Comparison of ENCODE assay signal across 8 cellular contexts in genomic region chr1:184664042-184664659, GRCh38.
DNase-seq lines count a peak whose midpoint lies in the region; FAIRE-seq and TF ChIP-seq lines count a peak whose summit lies in the region.

No MANE protein-coding gene starts in this region.

- H3K27ac ChIP-seq in 22Rv1 (no peak overlapping the region), layer of hippocampus (ENCODE audit: low read depth, low read length) (peak overlapping the region; percentile 39)

- no peak overlapping the region for H3K27ac Mint-ChIP-seq in T-helper 1 cell treated with Interleukin-12 subunit alpha and Interleukin-12 subunit beta and Interleukin-4 antibody, amounts not matched to agents 30 μg/mL and 1 μg/mL, for 36 hours

- no peaks in the 10 kb centered on the region for H3K9me3 Mint-ChIP-seq in T-helper 1 cell treated with Interleukin-12 subunit alpha and Interleukin-12 subunit beta and Interleukin-4 antibody, amounts not matched to agents 30 μg/mL and 1 μg/mL, for 36 hours

- H3K4me3 Mint-ChIP-seq in T-helper 1 cell treated with Interleukin-12 subunit alpha and Interleukin-12 subunit beta and Interleukin-4 antibody, amounts not matched to agents 30 μg/mL and 1 μg/mL, for 36 hours = peak overlapping the region; percentile 49

- H3K4me3 ChIP-seq in GM12875 (ENCODE audit: low read depth, low read length) = no peak overlapping the region

- H3K27me3 ChIP-seq in layer of hippocampus (ENCODE audit: control insufficient read depth, insufficient read depth, low read length) = no peaks in the 10 kb centered on the region

- TF ChIP-seq CTCF in 22Rv1 (IDR thresholded peaks at IDR 0.05) (peak; percentile 99), GM12875 (IDR thresholded peaks at IDR 0.05; ENCODE audit: borderline replicate concordance, insufficient read depth, low read depth, low read length) (peak; percentile 93)

- no peak for FAIRE-seq in HTR-8/SVneo (lab: Jason Lieb, UNC)

- peaks cover 9% of the 10 kb centered on the region for H3K4me1 Mint-ChIP-seq in T-helper 1 cell treated with Interleukin-12 subunit alpha and Interleukin-12 subunit beta and Interleukin-4 antibody, amounts not matched to agents 30 μg/mL and 1 μg/mL, for 36 hours (ENCODE audit: low read depth)

- DNase-seq in HTR-8/SVneo (ENCODE audit: insufficient read length, low spot score) (peak; percentile 61), dedifferentiated amniotic fluid mesenchymal stem cell (ENCODE audit: extremely low spot score) (peak; percentile 57), GF-D8 (lab: John Stamatoyannopoulos, UW) (no peak)
- DNase-seq in stimulated activated CD4-positive, alpha-beta T cell treated with anti-CD3 and anti-CD28 coated beads, Interleukin-15, amount 100 ng/mL, for 24 hours = peak; percentile 61

- H3K27me3 Mint-ChIP-seq in T-helper 1 cell treated with Interleukin-12 subunit alpha and Interleukin-12 subunit beta and Interleukin-4 antibody, amounts not matched to agents 30 μg/mL and 1 μg/mL, for 36 hours (ENCODE audit: low read depth) = peaks cover 13% of the 10 kb centered on the region

- no peaks in the 10 kb centered on the region for H3K36me3 Mint-ChIP-seq in T-helper 1 cell treated with Interleukin-12 subunit alpha and Interleukin-12 subunit beta and Interleukin-4 antibody, amounts not matched to agents 30 μg/mL and 1 μg/mL, for 36 hours (ENCODE audit: low read depth)
